ENCODE assay signal across 1 cellular context in the genomic region with DNA sequence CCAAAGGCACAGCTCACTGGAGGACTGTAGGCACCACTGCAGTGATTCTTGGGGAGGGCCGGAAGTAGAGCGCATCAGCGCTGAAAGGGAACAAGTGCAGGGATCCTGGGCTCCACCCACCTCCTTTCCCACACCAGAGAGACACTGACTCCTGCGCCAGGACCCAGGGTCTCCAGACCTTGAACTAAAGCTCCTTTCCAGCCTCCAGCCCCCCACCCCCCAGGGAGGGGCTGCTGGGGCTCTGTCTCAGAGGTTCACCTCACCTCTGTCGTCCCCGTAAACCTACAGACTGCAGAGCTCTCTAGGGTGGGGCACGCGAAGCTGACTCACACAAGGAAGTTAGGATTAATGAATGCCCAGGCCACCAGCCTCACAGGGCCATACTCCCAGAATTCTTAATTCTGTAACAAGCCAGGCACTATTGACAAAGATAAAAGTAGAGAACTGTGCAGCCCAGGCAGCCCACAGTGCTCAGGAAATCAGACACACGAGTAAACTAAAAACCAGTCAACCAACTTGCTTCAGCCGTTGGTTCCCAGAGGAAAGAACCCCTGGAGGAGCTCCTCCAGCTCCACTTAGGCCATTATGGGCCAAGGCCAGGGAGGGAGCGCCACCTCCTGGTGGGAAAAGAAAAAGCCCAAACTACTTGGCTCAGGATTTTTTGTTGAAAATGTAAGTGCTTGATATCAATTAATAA.
A peak's percentile ranks its signal among the peaks of the same experiment; 100 is the strongest.
TF ChIP-seq lines count a peak whose summit lies in the region.

No MANE protein-coding gene starts in this region.

TF ChIP-seq in K562, 482 proteins besides CTCF, POLR2A, EP300 and RAD21 (continued from another document):
- TF ChIP-seq DEAF1 (CRISPR knock-in tag; IDR thresholded peaks at IDR 0.05) (peak; percentile 70), TAF7 (tag; IDR thresholded peaks at IDR 0.05) (no peak), KDM2B (CRISPR knock-in tag; IDR thresholded peaks at IDR 0.05) (no peak), GATA2 (CRISPR knock-in tag; IDR thresholded peaks at IDR 0.05) (no peak), PCBP1 (IDR thresholded peaks at IDR 0.05; ENCODE audit: low read depth, low read length, poor library complexity, severe bottlenecking) (no peak), RBM34 (IDR thresholded peaks at IDR 0.05; ENCODE audit: borderline replicate concordance, insufficient read depth, low read length) (no peak), NFXL1 (CRISPR knock-in tag; IDR thresholded peaks at IDR 0.05) (no peak), ZBTB26 (CRISPR knock-in tag; IDR thresholded peaks at IDR 0.05) (no peak), XRCC3 (IDR thresholded peaks at IDR 0.05) (no peak), SMC3 (conservative IDR thresholded peaks at IDR 0.05; ENCODE audit: insufficient read depth, low read depth, low read length) (peak; percentile 69), MAFF (IDR thresholded peaks at IDR 0.05; ENCODE audit: low read length) (no peak)
- TF ChIP-seq, protein P1, sequence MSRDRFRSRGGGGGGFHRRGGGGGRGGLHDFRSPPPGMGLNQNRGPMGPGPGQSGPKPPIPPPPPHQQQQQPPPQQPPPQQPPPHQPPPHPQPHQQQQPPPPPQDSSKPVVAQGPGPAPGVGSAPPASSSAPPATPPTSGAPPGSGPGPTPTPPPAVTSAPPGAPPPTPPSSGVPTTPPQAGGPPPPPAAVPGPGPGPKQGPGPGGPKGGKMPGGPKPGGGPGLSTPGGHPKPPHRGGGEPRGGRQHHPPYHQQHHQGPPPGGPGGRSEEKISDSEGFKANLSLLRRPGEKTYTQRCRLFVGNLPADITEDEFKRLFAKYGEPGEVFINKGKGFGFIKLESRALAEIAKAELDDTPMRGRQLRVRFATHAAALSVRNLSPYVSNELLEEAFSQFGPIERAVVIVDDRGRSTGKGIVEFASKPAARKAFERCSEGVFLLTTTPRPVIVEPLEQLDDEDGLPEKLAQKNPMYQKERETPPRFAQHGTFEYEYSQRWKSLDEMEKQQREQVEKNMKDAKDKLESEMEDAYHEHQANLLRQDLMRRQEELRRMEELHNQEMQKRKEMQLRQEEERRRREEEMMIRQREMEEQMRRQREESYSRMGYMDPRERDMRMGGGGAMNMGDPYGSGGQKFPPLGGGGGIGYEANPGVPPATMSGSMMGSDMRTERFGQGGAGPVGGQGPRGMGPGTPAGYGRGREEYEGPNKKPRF (IDR thresholded peaks at IDR 0.05; ENCODE audit: low read depth, low read length) = no peak
